8 cellular contexts compared by ENCODE assay signal in the genomic region with DNA sequence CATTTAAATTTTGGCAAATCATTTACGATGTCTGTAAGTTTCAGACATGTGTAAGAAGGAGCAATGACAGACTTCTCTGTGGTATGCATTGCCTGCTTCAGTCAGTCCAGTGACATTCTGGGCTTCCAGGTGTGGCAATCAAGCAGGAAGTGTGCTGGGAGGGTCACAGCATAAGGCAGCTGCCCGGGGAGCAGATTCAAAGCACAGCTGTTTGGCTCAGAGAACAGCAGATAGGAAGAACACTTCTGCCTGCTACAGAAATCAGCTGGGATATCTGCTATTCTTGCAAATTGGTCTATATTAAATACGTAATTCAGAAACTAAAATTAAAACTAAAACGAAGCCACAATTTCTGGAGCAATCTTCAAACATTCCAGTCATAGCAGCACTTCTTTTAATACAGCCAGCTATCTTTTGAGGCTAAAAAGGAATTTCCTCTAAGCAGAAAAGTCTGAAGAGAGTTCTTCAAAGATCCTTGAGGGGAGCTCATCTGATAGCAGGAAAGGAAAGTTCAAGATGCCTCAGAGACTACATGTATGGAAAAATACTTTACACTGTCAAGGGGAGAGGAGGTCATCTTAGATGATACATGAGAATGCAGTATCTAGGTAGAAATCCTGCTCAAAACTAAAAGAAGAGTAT. TPM values are rescaled to one million over a fixed set of nuclear protein-coding genes. Genes with fewer than 3 reads are reported as not detected.
DNase-seq lines count a peak whose midpoint lies in the region; ATAC-seq and FAIRE-seq lines count a peak whose summit lies in the region.

No MANE protein-coding gene starts in this region.

- no peak overlapping the region for H3K4ac ChIP-seq in mesenchymal stem cell (ENCODE audit: low read depth in 1 of 2, low read length in 2 of 2)

- H3K4me2 ChIP-seq in mesenchymal stem cell (ENCODE audit: low read length, poor library complexity, severe bottlenecking): no peak overlapping the region

- no peak overlapping the region for H2BK120ac ChIP-seq in mesenchymal stem cell (ENCODE audit: low read depth, low read length)

- H4K91ac ChIP-seq in mesenchymal stem cell (ENCODE audit: low read length): peak overlapping the region; percentile 83

- H3K4me1 ChIP-seq in mesenchymal stem cell (ENCODE audit: control insufficient read depth, insufficient read depth, low read depth, low read length): peaks cover 4% of the 10 kb centered on the region

- 25% methylated on average over 3 of the region's 4 CpGs for WGBS in mesenchymal stem cell

- no peak for FAIRE-seq in frontal cortex (lab: Jason Lieb, UNC)

- no peaks in the 10 kb centered on the region for H3K36me3 ChIP-seq in mesenchymal stem cell (ENCODE audit: control insufficient read depth in 1 of 2, insufficient read depth in 2 of 2, low read depth in 1 of 2, low read length in 2 of 2)

- no peak overlapping the region for H3K14ac ChIP-seq in mesenchymal stem cell (ENCODE audit: low read length in 2 of 2)

- H2BK15ac ChIP-seq in mesenchymal stem cell (ENCODE audit: low read depth, poor library complexity, severe bottlenecking): no peak overlapping the region

- H3K9me3 ChIP-seq in mesenchymal stem cell (ENCODE audit: control insufficient read depth, low read length): no peaks in the 10 kb centered on the region

- no peak overlapping the region for H3K9ac ChIP-seq in mesenchymal stem cell (ENCODE audit: low read length)

- H3K27ac ChIP-seq in mesenchymal stem cell (ENCODE audit: low read length, poor library complexity, severe bottlenecking): peak overlapping the region; percentile 71
- H3K27ac ChIP-seq in caudate nucleus (ENCODE audit: low read depth, low read length): no peak overlapping the region
- no peak overlapping the region for H3K27ac ChIP-seq in substantia nigra (ENCODE audit: low read depth, low read length, poor library complexity, severe bottlenecking)

- ATAC-seq in GM19463 (IDR thresholded peaks at IDR 0.05; ENCODE audit: unreplicated experiment): peak; percentile 97
- ATAC-seq in HG03432 (IDR thresholded peaks at IDR 0.05; ENCODE audit: unreplicated experiment): peak; percentile 98

- no peak overlapping the region for H3K4me3 ChIP-seq in mesenchymal stem cell (ENCODE audit: insufficient read depth in 1 of 2, low read depth in 1 of 2, low read length in 2 of 2)

- H3K79me1 ChIP-seq in mesenchymal stem cell (replicated peaks; ENCODE audit: low read length, poor library complexity, severe bottlenecking): no peaks in the 10 kb centered on the region

- H4K8ac ChIP-seq in mesenchymal stem cell (ENCODE audit: low read length): peak overlapping the region; percentile 27

- no peak overlapping the region for H3K23ac ChIP-seq in mesenchymal stem cell (ENCODE audit: low read length in 2 of 2)

- DNase-seq in GF-D8 (lab: John Stamatoyannopoulos, UW) (peak; percentile 74), SW480 (ENCODE audit: low spot score) (peak; percentile 23), mesenchymal stem cell (peak; percentile 31), caudate nucleus (lab: John Stamatoyannopoulos, UW) (no peak), frontal cortex (ENCODE audit: low spot score in 2 of 2) (no peak), substantia nigra (lab: John Stamatoyannopoulos, UW) (no peak)

- H2BK5ac ChIP-seq in mesenchymal stem cell (ENCODE audit: low read depth, low read length, poor library complexity, severe bottlenecking): no peak overlapping the region

- no peak overlapping the region for H3K18ac ChIP-seq in mesenchymal stem cell (ENCODE audit: low read depth in 1 of 2, low read length in 2 of 2)

- H2AFZ ChIP-seq in mesenchymal stem cell (ENCODE audit: low read depth, low read length): no peak overlapping the region

- peak overlapping the region in 1 of 2 experiments; percentile 38 for H2BK12ac ChIP-seq in mesenchymal stem cell (ENCODE audit: low read length in 2 of 2)

- H2AK5ac ChIP-seq in mesenchymal stem cell (ENCODE audit: low read length, severe bottlenecking): no peak overlapping the region

- no peaks in the 10 kb centered on the region for H3K27me3 ChIP-seq in mesenchymal stem cell (ENCODE audit: control insufficient read depth in 1 of 2, insufficient read depth in 1 of 2, low read length in 2 of 2)

RNA-seq across cellular contexts. Expression of a gene that starts 47.4 kb away (rescaled TPM):
- polyA plus RNA-seq in mesenchymal stem cell (2013, experiment 1 of 2): 20.9 TPM
- 21.9 TPM for polyA plus RNA-seq in mesenchymal stem cell (2013, experiment 2 of 2)
- 13.5 TPM for total RNA-seq in frontal cortex

Comparison
In these comparisons a context has a peak if more than half of its experiments do, and no peak if none do; other contexts are left out.
1. DNase-seq: peak in GF-D8 (single experiment), SW480 (single experiment) and mesenchymal stem cell (single experiment); none in caudate nucleus (0 of 61), frontal cortex (0 of 2) and substantia nigra (0 of 49).